In genomic region chr13:73140804-73141203, GRCh38 we compare ENCODE assay signal across 21 cellular contexts.
DNase-seq lines count a peak whose midpoint lies in the region; ATAC-seq and TF ChIP-seq lines count a peak whose summit lies in the region.
"Had no signal": no experiment of that assay in that cellular context is flagged by ENCODE, and none has a peak within 500 bp of the region (broad histone marks: within the 10 kb centered on the region; RNA-seq: fewer than 3 reads in every experiment).

No MANE protein-coding gene starts in this region.

- H3K27me3 ChIP-seq in colonic mucosa (no peaks in the 10 kb centered on the region), muscle layer of duodenum (ENCODE audit: low read depth, low read length) (no peaks in the 10 kb centered on the region), thyroid gland (no peaks in the 10 kb centered on the region), aorta (ENCODE audit: control insufficient read depth in 1 of 2, insufficient read depth in 2 of 2, low read length in 1 of 2) (no peaks in the 10 kb centered on the region)
- H3K27me3 ChIP-seq: tibial nerve had no signal

- intact Hi-C loops in colonic mucosa (cut with DNase I) (no loop called here), thyroid gland (cut with DNase I) (no loop called here), aorta (cut with DNase I) (no loop called here)

- H3K27ac ChIP-seq in colonic mucosa (no peak overlapping the region), muscle layer of duodenum (ENCODE audit: low read length) (peak overlapping the region; percentile 28), thyroid gland (peak overlapping the region; percentile 63 to 93 (median 78)), aorta (ENCODE audit: low read depth in 1 of 2, low read length in 2 of 2) (no peak overlapping the region)
- H3K27ac ChIP-seq: 22Rv1 had no signal

- H3K9me3 ChIP-seq in colonic mucosa: no peaks in the 10 kb centered on the region
- H3K9me3 ChIP-seq in muscle layer of duodenum (ENCODE audit: control insufficient read depth in 1 of 2, low read length in 2 of 2): no peaks in the 10 kb centered on the region
- H3K9me3 ChIP-seq in thyroid gland: no peaks in the 10 kb centered on the region
- H3K9me3 ChIP-seq in aorta (ENCODE audit: control insufficient read depth, low read length): no peaks in the 10 kb centered on the region
- H3K9me3 ChIP-seq: tibial nerve had no signal

- no peak for TF ChIP-seq POLR2A in thyroid gland (IDR thresholded peaks at IDR 0.05)

- DNase-seq in NCI-H1092 treated with DMSO at 0.1 percent for 48 hours (lab: John Stamatoyannopoulos, UW) (peak; percentile 43), NCI-H1092 (lab: John Stamatoyannopoulos, UW) (no peak), colonic mucosa (no peak), thyroid gland (peak; percentile 20), HK-2 (ENCODE audit: unreplicated experiment) (no peak), NCI-H345 treated with DMSO at 0.1 percent for 48 hours (lab: John Stamatoyannopoulos, UW; ENCODE audit: unreplicated experiment) (no peak), aorta (no peak)
- DNase-seq: activated B cell treated with CpG ODN at 0.5 μM for 24 hours; activated CD4-positive, alpha-beta memory T cell treated with anti-CD3 and anti-CD28 coated beads for 36 hours; activated effector memory CD4-positive, alpha-beta T cell treated with Interleukin-2 at 50 U/mL for 16 hours; cortex of kidney; DND-41; kidney glomerular epithelial cell; nephron progenitor cell; stimulated activated CD4-positive, alpha-beta T cell treated with anti-CD3 and anti-CD28 coated beads, Interleukin-4, amount 100 ng/mL, for 1 hour; stimulated activated naive CD8-positive, alpha-beta T cell treated with anti-CD3 and anti-CD28 coated beads, Interleukin-15, Interleukin-2, amounts not matched to agents 100 U/mL and 50 U/mL, for 24 hours had no signal

- H3K9ac ChIP-seq in colonic mucosa (ENCODE audit: low read depth in 2 of 2, low read length in 2 of 2): peak overlapping the region; percentile 12 to 19

- no peak overlapping the region for H3K4me3 ChIP-seq in colonic mucosa
- peak overlapping the region in 1 of 2 donors; percentile 40 for H3K4me3 ChIP-seq in muscle layer of duodenum (ENCODE audit: low read depth in 1 of 2, low read length in 2 of 2)
- no peak overlapping the region for H3K4me3 ChIP-seq in thyroid gland (replicated peaks in 1 of 3)
- no peak overlapping the region for H3K4me3 ChIP-seq in aorta (ENCODE audit: low read length in 2 of 2)
- H3K4me3 ChIP-seq: tibial nerve had no signal

- peaks cover 10% of the 10 kb centered on the region for H3K4me1 ChIP-seq in colonic mucosa
- H3K4me1 ChIP-seq in muscle layer of duodenum (ENCODE audit: control insufficient read depth in 1 of 2, insufficient read depth in 2 of 2, low read length in 2 of 2): peaks cover 4 to 9% of the 10 kb centered on the region in 2 donors
- peaks cover 24 to 44% of the 10 kb centered on the region in 2 donors for H3K4me1 ChIP-seq in thyroid gland
- peaks cover 0 to 1% of the 10 kb centered on the region in 2 donors for H3K4me1 ChIP-seq in aorta (ENCODE audit: control insufficient read depth in 1 of 2, insufficient read depth in 2 of 2, low read length in 2 of 2)

- no peak for ATAC-seq in aorta (ENCODE audit: low FRiP score)
- ATAC-seq: HCT116; SK-N-SH treated with all-trans-retinoic acid at 6 μM for 48 hours; stimulated activated naive CD8-positive, alpha-beta T cell treated with anti-CD3 and anti-CD28 coated beads, Interleukin-15, Interleukin-2, amounts not matched to agents 100 U/mL and 50 U/mL, for 24 hours had no signal

- WGBS in thyroid gland, 2 donors: 46 to 62% methylated on average over 2 of the region's 2 CpGs
- 71% methylated on average over 2 of the region's 2 CpGs for WGBS in aorta, 2 donors

- TF ChIP-seq CTCF in colonic mucosa (IDR thresholded peaks at IDR 0.05) (no peak), thyroid gland (IDR thresholded peaks at IDR 0.05) (no peak)

- H3K36me3 ChIP-seq in colonic mucosa (no peaks in the 10 kb centered on the region), muscle layer of duodenum (ENCODE audit: control insufficient read depth in 1 of 2, insufficient read depth in 2 of 2, low read length in 2 of 2) (no peaks in the 10 kb centered on the region), thyroid gland (no peaks in the 10 kb centered on the region), aorta (ENCODE audit: control insufficient read depth in 1 of 2, insufficient read depth in 2 of 2, low read length in 1 of 2) (no peaks in the 10 kb centered on the region)
- H3K36me3 ChIP-seq: tibial nerve had no signal

Comparison
In these comparisons a context has a peak if more than half of its experiments do, and no peak if none do; other contexts are left out.
1. DNase-seq: peak in NCI-H1092 treated with DMSO at 0.1 percent for 48 hours (single experiment) and thyroid gland (2 of 2); none in NCI-H1092 (single experiment), colonic mucosa (single experiment), HK-2 (single experiment), NCI-H345 treated with DMSO at 0.1 percent for 48 hours (single experiment) and aorta (0 of 2).
2. H3K27ac ChIP-seq: peak in muscle layer of duodenum (single experiment) and thyroid gland (3 of 3); none in colonic mucosa (single experiment) and aorta (0 of 2).